18 cellular contexts compared by ENCODE assay signal in genomic region chr6:166742981-166743380, GRCh38.
DNase-seq lines count a peak whose midpoint lies in the region; ATAC-seq, FAIRE-seq and TF ChIP-seq lines count a peak whose summit lies in the region.
"Had no signal": no experiment of that assay in that cellular context is flagged by ENCODE, and none has a peak within 500 bp of the region (broad histone marks: within the 10 kb centered on the region; RNA-seq: fewer than 3 reads in every experiment).

No MANE protein-coding gene starts in this region.

- H3K14ac ChIP-seq in trophoblast cell (ENCODE audit: low read length) = no peak overlapping the region

- H3K9me3 Mint-ChIP-seq in WTC11 (no peaks in the 10 kb centered on the region), neural crest cell (no peaks in the 10 kb centered on the region)
- H3K9me3 Mint-ChIP-seq: CD4-positive, alpha-beta T cell had no signal

- no peak overlapping the region for H3K9ac ChIP-seq in trophoblast cell (ENCODE audit: low read length)

- TF ChIP-seq CTCF in WTC11 (IDR thresholded peaks at IDR 0.05) (no peak), bronchial epithelial cell (IDR thresholded peaks at IDR 0.05; ENCODE audit: insufficient read depth, low read length, severe bottlenecking) (no peak), neural crest cell (conservative IDR thresholded peaks at IDR 0.05) (no peak)

- H2AFZ ChIP-seq in trophoblast cell (ENCODE audit: insufficient read depth, low read length, poor library complexity) = no peak overlapping the region

- peaks cover 19 to 26% of the 10 kb centered on the region in 2 experiments for H3K4me1 ChIP-seq in trophoblast cell (ENCODE audit: control insufficient read depth in 1 of 2, insufficient read depth in 2 of 2, low read length in 2 of 2)
- H3K4me1 ChIP-seq: Caco-2 had no signal

- no peak overlapping the region for H3K18ac ChIP-seq in trophoblast cell (ENCODE audit: low read length)

- ATAC-seq in WTC11 (no peak), HG03571 (IDR thresholded peaks at IDR 0.05; ENCODE audit: unreplicated experiment) (no peak)
- ATAC-seq: HepG2 had no signal

- WGBS in trophoblast cell (ENCODE audit: extremely low coverage, insufficient coverage, insufficient read length) = no CpG with 5 or more reads among the region's 7 CpGs

- peaks cover 9% of the 10 kb centered on the region for H3K79me1 ChIP-seq in trophoblast cell (ENCODE audit: low read length)

- no peak overlapping the region for H3K4me2 ChIP-seq in trophoblast cell (ENCODE audit: low read length)

- H3K27ac Mint-ChIP-seq in WTC11 (peak overlapping the region; percentile 32; the same call in 1 of the 2 replicates), neural crest cell (ENCODE audit: unreplicated experiment) (peak overlapping the region; percentile 53)
- H3K27ac Mint-ChIP-seq: CD4-positive, alpha-beta T cell had no signal

- no peak overlapping the region for H2BK5ac ChIP-seq in trophoblast cell (ENCODE audit: low read depth, low read length, poor library complexity)

- no peak overlapping the region for H2BK12ac ChIP-seq in trophoblast cell (ENCODE audit: low read length)

- no peaks in the 10 kb centered on the region for H3K79me2 ChIP-seq in trophoblast cell (ENCODE audit: control insufficient read depth, insufficient read depth, low read length, poor library complexity)

- no peak for DNase-seq in WTC11 (ENCODE audit: low spot score)
- DNase-seq in bronchial epithelial cell (ENCODE audit: low read depth) = no peak
- DNase-seq in neural crest cell (ENCODE audit: low read depth, low spot score) = no peak
- no peak for DNase-seq in trophoblast cell
- DNase-seq in NCI-H748 (lab: John Stamatoyannopoulos, UW; ENCODE audit: unreplicated experiment) = no peak
- DNase-seq: AML-193; Caco-2; CD4-positive, alpha-beta T cell; H9 had no signal

- no peak overlapping the region for H3K23ac ChIP-seq in trophoblast cell (ENCODE audit: low read length)

- H3K4me3 ChIP-seq in bronchial epithelial cell (ENCODE audit: low read depth, low read length) = no peak overlapping the region
- H3K4me3 ChIP-seq in trophoblast cell (ENCODE audit: low read depth, low read length) = no peak overlapping the region

- H3K36me3 Mint-ChIP-seq in WTC11 (no peaks in the 10 kb centered on the region), neural crest cell (ENCODE audit: low read depth) (no peaks in the 10 kb centered on the region)

- CTCF ChIA-PET in WTC11 (lab: Charles Lee) = interaction anchor here (1.0 to 2.4 kb wide), 3 partner anchors 30 to 32 kb away, joined by 4 to 7 read pairs (median 6); no protein-coding TSS in a partner anchor

- no peak overlapping the region for H3K4ac ChIP-seq in trophoblast cell (ENCODE audit: low read depth, low read length)

- H3K9me3 ChIP-seq in trophoblast cell (ENCODE audit: insufficient read depth, low read depth, low read length) = no peaks in the 10 kb centered on the region
- H3K9me3 ChIP-seq: Caco-2 had no signal

- peak; percentile 23 for FAIRE-seq in bronchial epithelial cell (lab: Jason Lieb, UNC)
- FAIRE-seq: A204.1, D721Med, G401.6, GM12891, GM19239, H1, HepG2 had no signal

- H3K36me3 ChIP-seq in bronchial epithelial cell (ENCODE audit: control insufficient read depth, insufficient read depth, low read length) = no peaks in the 10 kb centered on the region
- H3K36me3 ChIP-seq in trophoblast cell (ENCODE audit: control insufficient read depth in 1 of 2, insufficient read depth in 2 of 2, low read length in 2 of 2) = no peaks in the 10 kb centered on the region

- no peak overlapping the region for H4K8ac ChIP-seq in trophoblast cell (ENCODE audit: low read depth, low read length)

- peak overlapping the region; percentile 9 for H4K91ac ChIP-seq in trophoblast cell (ENCODE audit: low read depth, low read length)

- H3K4me1 Mint-ChIP-seq in WTC11 (peaks cover 11% of the 10 kb centered on the region), neural crest cell (peaks cover 18% of the 10 kb centered on the region)

- POLR2A ChIA-PET in WTC11 (lab: Charles Lee) = no interaction called here

- H3K27ac ChIP-seq in trophoblast cell (ENCODE audit: low read depth, low read length) = no peak overlapping the region
- H3K27ac ChIP-seq: C4-2B had no signal

- H3K27me3 ChIP-seq in bronchial epithelial cell (ENCODE audit: control insufficient read depth, insufficient read depth, low read length) (no peaks in the 10 kb centered on the region), trophoblast cell (ENCODE audit: insufficient read depth, low read length) (no peaks in the 10 kb centered on the region)

- no peak overlapping the region for H2AK5ac ChIP-seq in trophoblast cell (ENCODE audit: low read length)

- no peak overlapping the region for H4K12ac ChIP-seq in trophoblast cell (ENCODE audit: low read depth, low read length)

- H3K4me3 Mint-ChIP-seq in WTC11 = no peak overlapping the region
- H3K4me3 Mint-ChIP-seq in neural crest cell = no peak overlapping the region
- H3K4me3 Mint-ChIP-seq: CD4-positive, alpha-beta T cell; H9 had no signal

- H3K27me3 Mint-ChIP-seq in WTC11 (ENCODE audit: low read depth) (no peaks in the 10 kb centered on the region; the same call in 1 of the 2 replicates), neural crest cell (ENCODE audit: low read depth) (no peaks in the 10 kb centered on the region)
- H3K27me3 Mint-ChIP-seq: CD4-positive, alpha-beta T cell had no signal

- no peak overlapping the region for H2BK120ac ChIP-seq in trophoblast cell (ENCODE audit: insufficient read depth, low read length, poor library complexity)

TF ChIP-seq in WTC11, 78 proteins besides CTCF, POLR2A, EP300 and RAD21 (continues in another document):
- TF ChIP-seq, protein P1, sequence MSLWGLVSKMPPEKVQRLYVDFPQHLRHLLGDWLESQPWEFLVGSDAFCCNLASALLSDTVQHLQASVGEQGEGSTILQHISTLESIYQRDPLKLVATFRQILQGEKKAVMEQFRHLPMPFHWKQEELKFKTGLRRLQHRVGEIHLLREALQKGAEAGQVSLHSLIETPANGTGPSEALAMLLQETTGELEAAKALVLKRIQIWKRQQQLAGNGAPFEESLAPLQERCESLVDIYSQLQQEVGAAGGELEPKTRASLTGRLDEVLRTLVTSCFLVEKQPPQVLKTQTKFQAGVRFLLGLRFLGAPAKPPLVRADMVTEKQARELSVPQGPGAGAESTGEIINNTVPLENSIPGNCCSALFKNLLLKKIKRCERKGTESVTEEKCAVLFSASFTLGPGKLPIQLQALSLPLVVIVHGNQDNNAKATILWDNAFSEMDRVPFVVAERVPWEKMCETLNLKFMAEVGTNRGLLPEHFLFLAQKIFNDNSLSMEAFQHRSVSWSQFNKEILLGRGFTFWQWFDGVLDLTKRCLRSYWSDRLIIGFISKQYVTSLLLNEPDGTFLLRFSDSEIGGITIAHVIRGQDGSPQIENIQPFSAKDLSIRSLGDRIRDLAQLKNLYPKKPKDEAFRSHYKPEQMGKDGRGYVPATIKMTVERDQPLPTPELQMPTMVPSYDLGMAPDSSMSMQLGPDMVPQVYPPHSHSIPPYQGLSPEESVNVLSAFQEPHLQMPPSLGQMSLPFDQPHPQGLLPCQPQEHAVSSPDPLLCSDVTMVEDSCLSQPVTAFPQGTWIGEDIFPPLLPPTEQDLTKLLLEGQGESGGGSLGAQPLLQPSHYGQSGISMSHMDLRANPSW (CRISPR knock-in tag; conservative IDR thresholded peaks at IDR 0.05; ENCODE audit: low read depth) = no peak
- no peak for TF ChIP-seq TEAD1 (CRISPR knock-in tag; IDR thresholded peaks at IDR 0.05)
- no peak for TF ChIP-seq ZNF425 (CRISPR knock-in tag; conservative IDR thresholded peaks at IDR 0.05)
- TF ChIP-seq ZBTB43 (CRISPR knock-in tag; IDR thresholded peaks at IDR 0.05) = no peak
- no peak for TF ChIP-seq NR1H2 (CRISPR knock-in tag; IDR thresholded peaks at IDR 0.05)
- no peak for TF ChIP-seq ZSCAN18 (CRISPR knock-in tag; IDR thresholded peaks at IDR 0.05)
- no peak for TF ChIP-seq ELF4 (CRISPR knock-in tag; IDR thresholded peaks at IDR 0.05; ENCODE audit: low read depth)
- TF ChIP-seq RELA (CRISPR knock-in tag; IDR thresholded peaks at IDR 0.05; ENCODE audit: borderline replicate concordance) = no peak
- TF ChIP-seq IRF2 (CRISPR knock-in tag; IDR thresholded peaks at IDR 0.05; ENCODE audit: borderline replicate concordance, low read depth) = no peak
